17 cellular contexts compared by ENCODE assay signal in genomic region chr17:21201302-21201602, GRCh38. TPM values are rescaled to one million over a fixed set of nuclear protein-coding genes. Genes with fewer than 3 reads are reported as not detected.
DNase-seq lines count a peak whose midpoint lies in the region; ATAC-seq and TF ChIP-seq lines count a peak whose summit lies in the region.
"Had no signal": no experiment of that assay in that cellular context is flagged by ENCODE, and none has a peak within 500 bp of the region (broad histone marks: within the 10 kb centered on the region; RNA-seq: fewer than 3 reads in every experiment).

No MANE protein-coding gene starts in this region.

- H3K4me1 ChIP-seq in foreskin keratinocyte, result no peaks in the 10 kb centered on the region
- H3K4me1 ChIP-seq in thymus (ENCODE audit: control insufficient read depth, insufficient read depth, low read length), result no peaks in the 10 kb centered on the region

- no peak for DNase-seq in activated T-cell treated with anti-CD3 and anti-CD28 coated beads, Interleukin-2, amount 50 U/mL, for 24 hours
- DNase-seq in activated T-cell treated with anti-CD3 and anti-CD28 coated beads, Interleukin-2, amount 50 U/mL, for 4 hours, result no peak
- DNase-seq in T1000 (lab: John Stamatoyannopoulos, UW), result peak; percentile 23
- peak in 1 of 2 donors; percentile 22 for DNase-seq in foreskin keratinocyte
- no peak for DNase-seq in GM20000 (ENCODE audit: low spot score)
- DNase-seq in iPS-NIHi11 (ENCODE audit: low spot score), result no peak
- DNase-seq in type B pancreatic cell (ENCODE audit: extremely low spot score, unreplicated experiment), result no peak
- DNase-seq: activated T-cell treated with anti-CD3 and anti-CD28 coated beads, Interleukin-2, amount 50 U/mL, for 48 hours; anterior cingulate cortex; effector memory CD4-positive, alpha-beta T cell; HCEC 1CT; IMR-90; NCI-H187 treated with DMSO at 0.1 percent for 48 hours; spleen had no signal

- H3K36me3 ChIP-seq in thymus (ENCODE audit: control insufficient read depth, insufficient read depth), result peaks cover 61% of the 10 kb centered on the region

- H3K27me3 Mint-ChIP-seq in activated T-cell treated with anti-CD3 and anti-CD28 coated beads, Interleukin-2, amount 50 U/mL, for 24 hours, result no peaks in the 10 kb centered on the region
- no peaks in the 10 kb centered on the region for H3K27me3 Mint-ChIP-seq in activated T-cell treated with anti-CD3 and anti-CD28 coated beads, Interleukin-2, amount 50 U/mL, for 4 hours (ENCODE audit: low read depth)
- no peaks in the 10 kb centered on the region for H3K27me3 Mint-ChIP-seq in type B pancreatic cell

- peaks cover 68% of the 10 kb centered on the region for H3K36me3 Mint-ChIP-seq in activated T-cell treated with anti-CD3 and anti-CD28 coated beads, Interleukin-2, amount 50 U/mL, for 24 hours (ENCODE audit: low read depth)
- peaks cover 22% of the 10 kb centered on the region for H3K36me3 Mint-ChIP-seq in activated T-cell treated with anti-CD3 and anti-CD28 coated beads, Interleukin-2, amount 50 U/mL, for 4 hours (ENCODE audit: insufficient read depth)
- H3K36me3 Mint-ChIP-seq in type B pancreatic cell, result peaks cover 19% of the 10 kb centered on the region

- H3K9me3 Mint-ChIP-seq in activated T-cell treated with anti-CD3 and anti-CD28 coated beads, Interleukin-2, amount 50 U/mL, for 24 hours, result no peaks in the 10 kb centered on the region
- no peaks in the 10 kb centered on the region for H3K9me3 Mint-ChIP-seq in activated T-cell treated with anti-CD3 and anti-CD28 coated beads, Interleukin-2, amount 50 U/mL, for 4 hours
- no peaks in the 10 kb centered on the region for H3K9me3 Mint-ChIP-seq in type B pancreatic cell

- no peak overlapping the region for H3K4me3 Mint-ChIP-seq in activated T-cell treated with anti-CD3 and anti-CD28 coated beads, Interleukin-2, amount 50 U/mL, for 24 hours
- no peak overlapping the region for H3K4me3 Mint-ChIP-seq in activated T-cell treated with anti-CD3 and anti-CD28 coated beads, Interleukin-2, amount 50 U/mL, for 4 hours
- H3K4me3 Mint-ChIP-seq in type B pancreatic cell, result no peak overlapping the region

- H3K27ac Mint-ChIP-seq in activated T-cell treated with anti-CD3 and anti-CD28 coated beads, Interleukin-2, amount 50 U/mL, for 24 hours, result peak overlapping the region; percentile 34
- H3K27ac Mint-ChIP-seq in type B pancreatic cell, result no peak overlapping the region

- no peak for ATAC-seq in activated T-cell treated with anti-CD3 and anti-CD28 coated beads, Interleukin-2, amount 50 U/mL, for 4 hours
- peak; percentile 47 for ATAC-seq in foreskin keratinocyte
- ATAC-seq: activated CD4-positive, CD25-positive, alpha-beta regulatory T cell treated with anti-CD3 and anti-CD28 coated beads, Interleukin-2, amount 50 U/mL, for 24 hours had no signal

- WGBS in thymus, result 75% methylated on average over 5 of the region's 5 CpGs

- H3K27me3 ChIP-seq in foreskin keratinocyte (no peaks in the 10 kb centered on the region), thymus (ENCODE audit: control insufficient read depth, insufficient read depth) (no peaks in the 10 kb centered on the region)
- H3K27me3 ChIP-seq: heart left ventricle, spleen had no signal

- no peaks in the 10 kb centered on the region for H3K9me3 ChIP-seq in thymus (ENCODE audit: control insufficient read depth)
- H3K9me3 ChIP-seq: heart left ventricle, spleen had no signal

- no peak overlapping the region for H3K4me3 ChIP-seq in thymus (ENCODE audit: low read length)
- H3K4me3 ChIP-seq: heart left ventricle, spleen had no signal

- TF ChIP-seq CTCF in foreskin keratinocyte (conservative IDR thresholded peaks at IDR 0.05) (no peak), GM20000 (IDR thresholded peaks at IDR 0.05; ENCODE audit: extremely low read depth, missing control alignments) (no peak), type B pancreatic cell (conservative IDR thresholded peaks at IDR 0.05) (no peak)

- no peak overlapping the region for H3K27ac ChIP-seq in foreskin keratinocyte
- H3K27ac ChIP-seq in thymus (ENCODE audit: low read depth), result peak overlapping the region; percentile 2
- H3K27ac ChIP-seq: heart left ventricle had no signal

- H3K4me1 Mint-ChIP-seq in activated T-cell treated with anti-CD3 and anti-CD28 coated beads, Interleukin-2, amount 50 U/mL, for 24 hours (ENCODE audit: low read depth), result peaks cover 42% of the 10 kb centered on the region
- peaks cover 25% of the 10 kb centered on the region for H3K4me1 Mint-ChIP-seq in activated T-cell treated with anti-CD3 and anti-CD28 coated beads, Interleukin-2, amount 50 U/mL, for 4 hours (ENCODE audit: low read depth)
- peaks cover 25% of the 10 kb centered on the region for H3K4me1 Mint-ChIP-seq in type B pancreatic cell (ENCODE audit: unreplicated experiment)

RNA-seq across cellular contexts. Expression of gene TMEM11, which starts 12.7 kb away (rescaled TPM):
- total RNA-seq in activated T-cell treated with anti-CD3 and anti-CD28 coated beads, Interleukin-2, amount 50 U/mL, for 4 hours, result 10 to 100 TPM; 35.7 to 39.8 (median 35.7) TPM
- 24.2 and 29.6 TPM in 2 replicates for total RNA-seq in foreskin keratinocyte
- 48.6 and 53.1 TPM in 2 replicates for polyA plus RNA-seq in foreskin keratinocyte
- polyA plus RNA-seq in thymus, result 23.3 TPM
- total RNA-seq in type B pancreatic cell (ENCODE audit: low replicate concordance), result 28.4 and 33.4 TPM in 2 replicates

RNA-seq across cellular contexts. Expression of gene NATD1, which starts 52.0 kb away (rescaled TPM):
- total RNA-seq in activated T-cell treated with anti-CD3 and anti-CD28 coated beads, Interleukin-2, amount 50 U/mL, for 4 hours, result under 1 TPM; 0.73 to 0.98 (median 0.90) TPM
- total RNA-seq in foreskin keratinocyte (1.2 and 2.6 TPM in 2 replicates), type B pancreatic cell (ENCODE audit: low replicate concordance) (9.8 and 10.7 TPM in 2 replicates)
- polyA plus RNA-seq in foreskin keratinocyte (0.97 and 1.8 TPM in 2 replicates), thymus (4.8 TPM)
